8 cellular contexts compared by ENCODE assay signal in the genomic region with DNA sequence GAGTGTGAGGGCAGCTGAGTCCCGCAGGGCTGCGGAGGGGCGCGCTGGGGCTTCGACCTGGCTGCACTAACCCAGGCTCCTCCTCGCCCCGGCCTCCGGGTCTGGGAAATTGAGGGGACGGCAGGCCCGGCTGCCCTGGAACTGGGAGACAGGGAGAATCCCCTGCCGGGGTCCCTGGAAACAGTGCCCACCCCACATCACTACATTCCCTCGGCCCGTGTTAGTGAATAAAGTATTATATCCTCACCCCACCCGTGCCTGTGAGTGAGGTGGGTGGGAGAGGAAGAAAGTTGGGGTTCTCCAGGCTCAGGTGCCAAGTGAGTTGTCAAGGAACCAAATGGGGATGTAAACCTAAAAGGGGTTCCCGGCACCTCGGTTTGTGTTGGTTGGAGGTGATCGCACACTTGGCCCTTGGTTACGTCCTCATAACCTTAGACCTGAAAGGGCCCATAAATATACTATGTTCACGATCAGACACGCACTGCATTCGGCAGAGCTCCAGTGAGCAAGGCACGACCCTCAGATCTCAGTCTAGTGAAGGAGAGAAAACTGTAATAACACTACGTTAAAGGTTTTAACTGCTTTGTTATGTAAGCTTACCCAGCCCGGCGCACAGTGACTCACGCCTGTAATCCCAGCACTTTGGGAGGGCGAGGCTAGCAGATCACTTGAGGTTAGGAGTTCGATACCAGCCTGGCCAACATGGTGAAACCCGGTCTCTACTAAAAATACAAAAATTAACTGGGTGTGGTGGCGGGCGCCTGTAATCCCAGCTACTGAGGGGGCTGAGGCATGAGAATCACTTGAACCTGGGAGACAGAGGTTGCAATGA. TPM values are rescaled to one million over a fixed set of nuclear protein-coding genes. Genes with fewer than 3 reads are reported as not detected.
DNase-seq lines count a peak whose midpoint lies in the region; ATAC-seq and TF ChIP-seq lines count a peak whose summit lies in the region.

No MANE protein-coding gene starts in this region.

- H3K4me3 ChIP-seq in AG04450 (ENCODE audit: low read depth, low read length) (peak overlapping the region; percentile 60), HL-60 (replicated peaks; ENCODE audit: insufficient read depth, low read length) (peak overlapping the region; percentile 48), mammary epithelial cell (replicated peaks in 1 of 3; ENCODE audit: insufficient read depth in 1 of 3, low read depth in 2 of 3, low read length in 3 of 3) (peak overlapping the region in 2 of 3 experiments; percentile 50 to 62), mucosa of stomach (ENCODE audit: low read length) (peak overlapping the region; percentile 12)

- no peaks in the 10 kb centered on the region for H3K27me3 ChIP-seq in AG04450 (ENCODE audit: control insufficient read depth, insufficient read depth, low read length)
- no peaks in the 10 kb centered on the region for H3K27me3 ChIP-seq in HL-60 (ENCODE audit: insufficient read depth, poor library complexity, severe bottlenecking)
- H3K27me3 ChIP-seq in mammary epithelial cell (ENCODE audit: insufficient read depth, low read length), result no peaks in the 10 kb centered on the region
- H3K27me3 ChIP-seq in mucosa of stomach (ENCODE audit: control insufficient read depth, insufficient read depth, low read length), result no peaks in the 10 kb centered on the region

- dilution Hi-C loops in mammary epithelial cell (cut with HindIII; ENCODE audit: low sequenced_read_pairs), result loop anchor here (10.0 kb wide), 1 partner anchor 196 kb away; the partner anchor contains the start of gene ZNF689

- peak overlapping the region; percentile 81 for H3K4me2 ChIP-seq in mammary epithelial cell (ENCODE audit: insufficient read depth, low read depth, low read length)

- H3K79me2 ChIP-seq in mammary epithelial cell (ENCODE audit: insufficient read depth, low read length), result no peaks in the 10 kb centered on the region

- H4K20me1 ChIP-seq in mammary epithelial cell (ENCODE audit: insufficient read depth, low read length), result no peaks in the 10 kb centered on the region

- H2AFZ ChIP-seq in mammary epithelial cell (ENCODE audit: low read depth, low read length), result peak overlapping the region; percentile 80

- 71% methylated on average over 19 of the region's 31 CpGs for WGBS in mammary epithelial cell (ENCODE audit: low coverage, missing lambda C conversion rate)

- intact Hi-C loops in mammary epithelial cell (cut with micrococcal nuclease), result no loop called here

- CTCF ChIA-PET in AG04450 (lab: Charles Lee), result interaction anchor here (0.5 to 2.0 kb wide), 5 partner anchors 9 to 305 kb away, joined by 3 to 13 read pairs (median 4); partner anchors contain the start of genes DCTPP1, GDPD3 and ZNF771
- CTCF ChIA-PET in mammary epithelial cell (lab: Charles Lee; ENCODE audit: low non-redundant PET), result no interaction called here

- no peak for TF ChIP-seq CTCF in AG04450 (IDR thresholded peaks at IDR 0.05; ENCODE audit: low read depth, low read length)
- TF ChIP-seq CTCF in HL-60 (IDR thresholded peaks at IDR 0.05; ENCODE audit: insufficient read depth, low read length), result no peak
- TF ChIP-seq CTCF in mammary epithelial cell (conservative IDR thresholded peaks at IDR 0.05 in 1 of 2, IDR thresholded peaks at IDR 0.05 in 1 of 2; ENCODE audit: extremely low read depth in 1 of 2, insufficient read depth in 1 of 2, low read depth in 1 of 2, low read length in 2 of 2), result no peak

- H3K9ac ChIP-seq in mammary epithelial cell (ENCODE audit: insufficient read depth, low read length) (no peak overlapping the region), mucosa of stomach (ENCODE audit: low read length) (peak overlapping the region; percentile 71)

- H3K4me1 ChIP-seq in mammary epithelial cell (ENCODE audit: insufficient read depth, low read length), result peaks cover 13% of the 10 kb centered on the region
- peaks cover 17% of the 10 kb centered on the region for H3K4me1 ChIP-seq in mucosa of stomach (ENCODE audit: control insufficient read depth, insufficient read depth, low read length)

- DNase-seq in AG04450 (ENCODE audit: low read depth, low spot score), result no peak
- peak in 1 of 2 experiments; percentile 18 for DNase-seq in HL-60 (ENCODE audit: low read depth in 1 of 2, low spot score in 1 of 2)
- no peak for DNase-seq in mammary epithelial cell
- no peak for DNase-seq in NCI-H446 treated with DMSO at 0.1 percent for 48 hours (lab: John Stamatoyannopoulos, UW)
- DNase-seq in T-helper 9 cell, result no peak
- no peak for DNase-seq in DMS153 (lab: John Stamatoyannopoulos, UW)

- peaks cover 4% of the 10 kb centered on the region for H3K36me3 ChIP-seq in mammary epithelial cell (ENCODE audit: insufficient read depth, low read length)
- H3K36me3 ChIP-seq in mucosa of stomach (ENCODE audit: control insufficient read depth, insufficient read depth, low read length), result no peaks in the 10 kb centered on the region

- H3K27ac ChIP-seq in AG04450 (ENCODE audit: low read depth, low read length) (no peak overlapping the region), HL-60 (replicated peaks) (peak overlapping the region; percentile 53), mammary epithelial cell (ENCODE audit: insufficient read depth, low read depth, low read length) (no peak overlapping the region)

- POLR2A ChIA-PET in AG04450 (lab: Yijun Ruan, JAX), result interaction anchor here (0.6 to 2.0 kb wide), 11 partner anchors 9 to 327 kb away, joined by 3 to 13 read pairs (median 4); partner anchors contain the start of genes DCTPP1, SEPHS2, TBX6 and ZNF48

- ATAC-seq in GM18511 (IDR thresholded peaks at IDR 0.05; ENCODE audit: unreplicated experiment), result no peak

- no TSS peak for BruUV-seq in mammary epithelial cell (replicated peaks; lab: Mats Ljungman, UMichigan)

- no peaks in the 10 kb centered on the region for H3K9me3 ChIP-seq in AG04450 (ENCODE audit: control insufficient read depth, insufficient read depth, low read length)
- no peaks in the 10 kb centered on the region for H3K9me3 ChIP-seq in mammary epithelial cell (replicated peaks; ENCODE audit: insufficient read depth, low read length)
- H3K9me3 ChIP-seq in mucosa of stomach (ENCODE audit: control insufficient read depth, low read length), result no peaks in the 10 kb centered on the region

- in situ Hi-C loops in mammary epithelial cell (cut with MboI; ENCODE audit: low sequenced_read_pairs in 2 of 2), result loop anchor here (10.0 to 25.0 kb wide), 2 partner anchors 324 to 331 kb away; partner anchors contain the start of genes TBX6 (in 2 of the 2), YPEL3 (in 2 of the 2) and PPP4C (in 1 of the 2)

RNA-seq across cellular contexts. Expression of gene ZNF771, which starts 11.2 kb away (rescaled TPM):
- polyA plus RNA-seq in AG04450 (2011; rRNA removed) (9.3 and 10.1 TPM in 2 replicates), mammary epithelial cell (3.3 TPM)
- polyA minus RNA-seq in AG04450 (2011; rRNA and poly(A)+ RNA removed), result 5.8 and 6.3 TPM in 2 replicates
- 1 to 10 TPM; 6.3 to 6.5 TPM for total RNA-seq in mammary epithelial cell
- polyA minus RNA-seq in mammary epithelial cell, result not detected

RNA-seq across cellular contexts. Expression of gene DCTPP1, which starts 11.3 kb away (rescaled TPM):
- polyA plus RNA-seq in AG04450 (2011; rRNA removed), result 34.1 and 34.7 TPM in 2 replicates
- polyA minus RNA-seq in AG04450 (2011; rRNA and poly(A)+ RNA removed), result 9.6 and 15.7 TPM in 2 replicates
- total RNA-seq in mammary epithelial cell, result 10 to 100 TPM; 23.3 to 72.8 TPM
- 111 TPM for polyA plus RNA-seq in mammary epithelial cell
- polyA minus RNA-seq in mammary epithelial cell, result 42.4 TPM

RNA-seq across cellular contexts. Expression of gene ZNF48, which starts 23.3 kb away (rescaled TPM):
- polyA plus RNA-seq in AG04450 (2011; rRNA removed) (4.3 and 5.3 TPM in 2 replicates), mammary epithelial cell (4.7 TPM)
- polyA minus RNA-seq in AG04450 (2011; rRNA and poly(A)+ RNA removed), result 5.9 and 6.6 TPM in 2 replicates
- total RNA-seq in mammary epithelial cell, result 10 to 100 TPM in 1 of 2 donors, 1 to 10 TPM in 1; 8.8 to 17.7 TPM
- 17.0 TPM for polyA minus RNA-seq in mammary epithelial cell

RNA-seq across cellular contexts. Expression of gene SEPHS2, which starts 27.1 kb away (rescaled TPM):
- polyA plus RNA-seq in AG04450 (2011; rRNA removed), result 41.2 and 47.1 TPM in 2 replicates
- 27.1 and 32.0 TPM in 2 replicates for polyA minus RNA-seq in AG04450 (2011; rRNA and poly(A)+ RNA removed)
- total RNA-seq in mammary epithelial cell, result 10 to 100 TPM; 17.0 to 45.1 TPM
- polyA plus RNA-seq in mammary epithelial cell, result 42.3 TPM
- polyA minus RNA-seq in mammary epithelial cell, result 30.1 TPM

RNA-seq across cellular contexts. Expression of gene SEPTIN1, which starts 36.2 kb away (rescaled TPM):
- polyA plus RNA-seq in AG04450 (2011; rRNA removed) (not detected in 2 replicates), mammary epithelial cell (0.03 TPM)
- 0.51 TPM in 1 of 2 replicates, not detected in the other for polyA minus RNA-seq in AG04450 (2011; rRNA and poly(A)+ RNA removed)
- 1 to 10 TPM in 1 of 2 donors, not detected in 1; 2.0 TPM for total RNA-seq in mammary epithelial cell
- polyA minus RNA-seq in mammary epithelial cell, result not detected
